ENCODE assay signal across 9 cellular contexts in genomic region chr17:40614431-40615294, GRCh38. TPM values are rescaled to one million over a fixed set of nuclear protein-coding genes. Genes with fewer than 3 reads are reported as not detected.
DNase-seq lines count a peak whose midpoint lies in the region; ATAC-seq and TF ChIP-seq lines count a peak whose summit lies in the region.
"Had no signal": no experiment of that assay in that cellular context is flagged by ENCODE, and none has a peak within 500 bp of the region (broad histone marks: within the 10 kb centered on the region; RNA-seq: fewer than 3 reads in every experiment).

No MANE protein-coding gene starts in this region.

- no peaks in the 10 kb centered on the region for H3K27me3 ChIP-seq in Loucy (ENCODE audit: insufficient read depth, low read length, poor library complexity, severe bottlenecking)
- H3K27me3 ChIP-seq in neural progenitor cell, result peaks cover 6% of the 10 kb centered on the region
- peaks cover 3% of the 10 kb centered on the region for H3K27me3 ChIP-seq in smooth muscle cell (ENCODE audit: low read depth)

- H3K4me3 ChIP-seq in Loucy (ENCODE audit: low read length, poor library complexity, severe bottlenecking), result no peak overlapping the region
- H3K4me3 ChIP-seq in neural progenitor cell, result no peak overlapping the region
- H3K4me3 ChIP-seq in smooth muscle cell, result no peak overlapping the region

- H3K9me3 ChIP-seq in Loucy (ENCODE audit: insufficient read depth, low read depth, low read length) (no peaks in the 10 kb centered on the region), neural progenitor cell (ENCODE audit: low read depth) (no peaks in the 10 kb centered on the region), smooth muscle cell (replicated peaks; ENCODE audit: low read depth) (no peaks in the 10 kb centered on the region)

- H3K9ac ChIP-seq in Loucy (ENCODE audit: low read depth, low read length, poor library complexity, severe bottlenecking) (no peak overlapping the region), neural progenitor cell (no peak overlapping the region), smooth muscle cell (ENCODE audit: low read depth) (no peak overlapping the region)

- no peak for DNase-seq in neural progenitor cell (ENCODE audit: low spot score)
- DNase-seq in NCI-H345 treated with DMSO at 0.1 percent for 48 hours (lab: John Stamatoyannopoulos, UW; ENCODE audit: unreplicated experiment), result no peak
- no peak for DNase-seq in iPS-NIHi7 (ENCODE audit: extremely low spot score)
- DNase-seq in smooth muscle cell (lab: John Stamatoyannopoulos, UW; ENCODE audit: unreplicated experiment), result no peak
- DNase-seq: amniotic stem cell had no signal

- peaks cover 2% of the 10 kb centered on the region for H3K4me1 Mint-ChIP-seq in neural progenitor cell

- no peak overlapping the region for H3K27ac ChIP-seq in neural progenitor cell
- no peak overlapping the region for H3K27ac ChIP-seq in smooth muscle cell (ENCODE audit: low read depth)

- no peak overlapping the region for H3K27ac Mint-ChIP-seq in neural progenitor cell

- H2AFZ ChIP-seq in Loucy (ENCODE audit: low read length), result peak overlapping the region; percentile 60
- H2AFZ ChIP-seq in neural progenitor cell (replicated peaks), result peak overlapping the region; percentile 34
- H2AFZ ChIP-seq in smooth muscle cell (ENCODE audit: low read depth), result no peak overlapping the region

- WGBS in smooth muscle cell (ENCODE audit: low lambda C conversion rate), result 84% methylated on average over 18 of the region's 18 CpGs

- TF ChIP-seq CTCF in Loucy (conservative IDR thresholded peaks at IDR 0.05; ENCODE audit: low read length), result no peak
- no peak for TF ChIP-seq CTCF in neural progenitor cell (IDR thresholded peaks at IDR 0.05)
- TF ChIP-seq CTCF in smooth muscle cell (IDR thresholded peaks at IDR 0.05; ENCODE audit: borderline replicate concordance, insufficient read depth, poor library complexity, severe bottlenecking), result no peak

- H3F3A ChIP-seq in Loucy (ENCODE audit: low read depth) (no peaks in the 10 kb centered on the region), neural progenitor cell (ENCODE audit: low read depth) (no peaks in the 10 kb centered on the region), smooth muscle cell (ENCODE audit: low read depth) (no peaks in the 10 kb centered on the region)

- peaks cover 9% of the 10 kb centered on the region for H3K27me3 Mint-ChIP-seq in neural progenitor cell (ENCODE audit: insufficient read depth, low read depth)

- H3K4me3 Mint-ChIP-seq in neural progenitor cell, result no peak overlapping the region

- no peaks in the 10 kb centered on the region for H3K9me3 Mint-ChIP-seq in neural progenitor cell

- H3K79me2 ChIP-seq in Loucy (ENCODE audit: insufficient read depth, low read length), result no peaks in the 10 kb centered on the region
- no peaks in the 10 kb centered on the region for H3K79me2 ChIP-seq in neural progenitor cell (ENCODE audit: low read depth)
- H3K79me2 ChIP-seq in smooth muscle cell (ENCODE audit: low read depth), result no peaks in the 10 kb centered on the region

- H3K36me3 Mint-ChIP-seq in neural progenitor cell, result no peaks in the 10 kb centered on the region

- peak; percentile 11 for ATAC-seq in GM18520 (IDR thresholded peaks at IDR 0.05; ENCODE audit: unreplicated experiment)
- peak; percentile 33 for ATAC-seq in GM21737 (IDR thresholded peaks at IDR 0.05; ENCODE audit: unreplicated experiment)

- H3K9me2 ChIP-seq in Loucy (replicated peaks; ENCODE audit: low read depth, low read length), result no peaks in the 10 kb centered on the region

- no peak overlapping the region for H3K4me2 ChIP-seq in Loucy (ENCODE audit: low read depth, low read length, poor library complexity, severe bottlenecking)
- no peak overlapping the region for H3K4me2 ChIP-seq in neural progenitor cell
- H3K4me2 ChIP-seq in smooth muscle cell, result no peak overlapping the region

- H3K4me1 ChIP-seq in Loucy (ENCODE audit: insufficient read depth, low read length, poor library complexity, severe bottlenecking) (no peaks in the 10 kb centered on the region), neural progenitor cell (no peaks in the 10 kb centered on the region), smooth muscle cell (ENCODE audit: low read depth) (no peaks in the 10 kb centered on the region)

- H3K36me3 ChIP-seq in Loucy (ENCODE audit: insufficient read depth, low read length) (no peaks in the 10 kb centered on the region), neural progenitor cell (no peaks in the 10 kb centered on the region), smooth muscle cell (ENCODE audit: low read depth) (no peaks in the 10 kb centered on the region)

- H4K20me1 ChIP-seq in Loucy (ENCODE audit: insufficient read depth, low read length, poor library complexity, severe bottlenecking) (no peaks in the 10 kb centered on the region), neural progenitor cell (ENCODE audit: low read depth) (no peaks in the 10 kb centered on the region), smooth muscle cell (ENCODE audit: low read depth) (no peaks in the 10 kb centered on the region)

RNA-seq across cellular contexts. Expression of gene SMARCE1, which starts 33.0 kb away (rescaled TPM):
- total RNA-seq in neural progenitor cell (ENCODE audit: low replicate concordance) (179 and 237 TPM in 2 replicates), smooth muscle cell (87.5 and 95.9 TPM in 2 replicates)
- 101 and 115 TPM in 2 replicates for polyA plus RNA-seq in smooth muscle cell

RNA-seq across cellular contexts. Expression of gene CCR7, which starts 49.4 kb away (rescaled TPM):
- total RNA-seq in neural progenitor cell (ENCODE audit: low replicate concordance), result 0.37 TPM in 1 of 2 replicates, not detected in the other
- not detected in 2 replicates for total RNA-seq in smooth muscle cell
- polyA plus RNA-seq in smooth muscle cell, result not detected in 2 replicates

RNA-seq across cellular contexts. Expression of gene KRT222, which starts 50.3 kb away (rescaled TPM):
- total RNA-seq in neural progenitor cell (ENCODE audit: low replicate concordance) (0.39 and 2.8 TPM in 2 replicates), smooth muscle cell (not detected in 2 replicates)
- not detected in 2 replicates for polyA plus RNA-seq in smooth muscle cell
- total RNA-seq: T-helper 1 cell treated with Interleukin-12 subunit alpha and Interleukin-12 subunit beta and Interleukin-4 antibody, amounts not matched to agents 30 ng/mL and 1 ng/mL, for 36 hours had no signal
